Comparison of ENCODE assay signal across 2 cellular contexts in the genomic region with DNA sequence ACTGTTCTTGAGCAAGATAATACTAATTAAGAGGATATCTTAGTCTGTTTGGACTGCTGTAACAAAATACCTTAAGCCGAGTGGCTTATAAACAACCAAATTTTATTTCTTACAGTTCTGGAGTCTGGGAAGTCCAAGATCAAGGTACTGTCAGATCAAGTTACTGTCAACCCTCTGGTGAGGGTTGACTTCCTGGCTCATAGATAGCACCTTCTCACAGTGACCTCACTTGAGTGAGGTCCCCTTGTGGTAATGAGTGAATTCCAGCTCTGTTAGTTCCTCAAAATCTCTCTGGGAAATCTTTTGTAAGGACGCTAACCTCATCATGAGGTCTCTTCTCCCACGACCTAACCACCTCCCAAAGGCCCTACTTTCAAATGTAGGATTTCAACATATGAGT.
TF ChIP-seq lines count a peak whose summit lies in the region.

No MANE protein-coding gene starts in this region.

TF ChIP-seq in HepG2, 621 proteins besides CTCF, POLR2A, EP300 and RAD21:
- TF ChIP-seq ZNF564 (CRISPR knock-in tag; IDR thresholded peaks at IDR 0.05): peak; percentile 59; the same call in 1 of the 2 replicates
- TF ChIP-seq, protein P1, sequence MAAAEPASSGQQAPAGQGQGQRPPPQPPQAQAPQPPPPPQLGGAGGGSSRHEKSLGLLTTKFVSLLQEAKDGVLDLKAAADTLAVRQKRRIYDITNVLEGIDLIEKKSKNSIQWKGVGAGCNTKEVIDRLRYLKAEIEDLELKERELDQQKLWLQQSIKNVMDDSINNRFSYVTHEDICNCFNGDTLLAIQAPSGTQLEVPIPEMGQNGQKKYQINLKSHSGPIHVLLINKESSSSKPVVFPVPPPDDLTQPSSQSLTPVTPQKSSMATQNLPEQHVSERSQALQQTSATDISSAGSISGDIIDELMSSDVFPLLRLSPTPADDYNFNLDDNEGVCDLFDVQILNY (CRISPR knock-in tag; conservative IDR thresholded peaks at IDR 0.05): no peak
- TF ChIP-seq STAG1 (CRISPR knock-in tag; IDR thresholded peaks at IDR 0.05): 0 out of 2 replicates have a peak, but pooled peaks have one; percentile 8

TF ChIP-seq in GM12878, 131 proteins besides CTCF, POLR2A, EP300 and RAD21:
- no peak for TF ChIP-seq MEF2A (IDR thresholded peaks at IDR 0.05; ENCODE audit: insufficient read depth, low read depth, low read length)
- 0 out of 2 replicates have a peak, but pooled peaks have one; percentile 16 for TF ChIP-seq IKZF1 (conservative IDR thresholded peaks at IDR 0.05)
